In the genomic region with DNA sequence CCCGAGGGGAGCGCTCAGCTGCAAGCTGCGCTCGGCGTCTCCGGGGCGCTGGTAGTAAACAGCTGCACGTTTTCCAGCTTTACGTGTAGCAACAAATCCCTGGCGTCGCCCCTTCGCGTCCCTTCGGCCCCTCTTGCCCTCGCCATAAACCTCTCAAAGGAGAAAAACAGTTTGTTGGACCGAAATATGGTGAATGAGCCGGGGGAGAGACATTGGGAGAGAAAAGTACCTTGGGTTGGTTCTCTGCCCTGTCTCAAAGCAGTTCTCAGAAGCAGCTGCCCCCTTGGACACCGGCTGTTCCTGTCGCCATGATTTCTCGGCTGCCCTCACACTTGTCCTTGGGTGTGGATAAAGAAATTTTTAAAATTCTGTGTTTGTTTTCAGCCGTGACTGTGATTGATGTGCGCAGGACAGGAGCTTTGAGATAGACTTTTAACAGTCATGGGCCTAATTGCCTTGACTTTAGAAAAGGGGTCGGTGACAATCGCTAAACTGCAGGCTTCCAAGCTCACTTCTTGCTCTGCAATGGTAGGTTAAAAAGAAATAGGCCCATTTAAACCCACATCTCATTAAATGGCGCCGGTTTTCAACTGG, we compare ENCODE assay signal across 9 cellular contexts. TPM values are rescaled to one million over a fixed set of nuclear protein-coding genes. Genes with fewer than 3 reads are reported as not detected.
A peak's percentile ranks its signal among the peaks of the same experiment; 100 is the strongest.
DNase-seq lines count a peak whose midpoint lies in the region; ATAC-seq, FAIRE-seq and TF ChIP-seq lines count a peak whose summit lies in the region.
"Had no signal": no experiment of that assay in that cellular context is flagged by ENCODE, and none has a peak within 500 bp of the region (broad histone marks: within the 10 kb centered on the region; RNA-seq: fewer than 3 reads in every experiment).

No MANE protein-coding gene starts in this region.

- TF ChIP-seq EP300 in stomach (IDR thresholded peaks at IDR 0.05): no peak

- H3K4me1 Mint-ChIP-seq in activated T-helper 2 cell treated with anti-CD3 and anti-CD28 coated beads, Interferon-gamma antibody, Interleukin-2, Interleukin-4, amounts not matched to agents 10 μg/mL and 5 μg/mL and 100 μg/mL, durations not matched to agents 14 hours and 24 hours and 36 hours (ENCODE audit: low read depth): peaks cover 44% of the 10 kb centered on the region

- H3K4me2 ChIP-seq in keratinocyte (ENCODE audit: control insufficient read depth, extremely low read depth, insufficient read depth, low read depth, low read length): peak overlapping the region; percentile 88

- H3K27ac Mint-ChIP-seq in activated T-helper 2 cell treated with anti-CD3 and anti-CD28 coated beads, Interferon-gamma antibody, Interleukin-2, Interleukin-4, amounts not matched to agents 10 μg/mL and 5 μg/mL and 100 μg/mL, durations not matched to agents 14 hours and 24 hours and 36 hours: peak overlapping the region; percentile 15

- H3K9me1 ChIP-seq in keratinocyte (ENCODE audit: control insufficient read depth, extremely low read depth, insufficient read depth, low read length): peaks cover 2% of the 10 kb centered on the region

- ATAC-seq in heart right ventricle (no peak), Right ventricle myocardium superior (ENCODE audit: poor library complexity) (no peak), GM18909 (IDR thresholded peaks at IDR 0.05; ENCODE audit: poor library complexity, unreplicated experiment) (no peak), HG03432 (IDR thresholded peaks at IDR 0.05; ENCODE audit: unreplicated experiment) (no peak)

- H3K9ac ChIP-seq in keratinocyte (ENCODE audit: control insufficient read depth, extremely low read depth, insufficient read depth, low read length): peak overlapping the region; percentile 88

- intact Hi-C loops in heart right ventricle (cut with DNase I): loop anchor here in 7 of 10 donors (1.0 to 10.0 kb wide), 5 partner anchors 20 to 191 kb away; a partner anchor contains a TSS
- intact Hi-C loops in Right ventricle myocardium superior (cut with DNase I): loop anchor here (10.0 kb wide), 1 partner anchor 191 kb away; a partner anchor contains a TSS
- intact Hi-C loops in activated T-helper 2 cell treated with anti-CD3 and anti-CD28 coated beads, Interferon-gamma antibody, Interleukin-2, Interleukin-4, amounts not matched to agents 10 μg/mL and 5 μg/mL and 100 μg/mL, durations not matched to agents 14 hours and 24 hours and 36 hours (cut with micrococcal nuclease): loop anchor here (2.0 kb wide), 2 partner anchors 115 to 835 kb away; a partner anchor contains a TSS
- intact Hi-C loops in stomach (cut with DNase I; ENCODE audit: low total_unique reads): loop anchor here (10.0 kb wide), 1 partner anchor 191 kb away; a partner anchor contains a TSS

- peak overlapping the region; percentile 69 to 97 (median 82) for H3K4me3 ChIP-seq in heart right ventricle
- H3K4me3 ChIP-seq in keratinocyte (ENCODE audit: control insufficient read depth in 2 of 3, extremely low read depth in 1 of 3, insufficient read depth in 2 of 3, low read depth in 1 of 3, low read length in 3 of 3): peak overlapping the region; percentile 77 to 93 (median 85)
- peak overlapping the region; percentile 73 to 96 (median 84) for H3K4me3 ChIP-seq in stomach

- H3K27me3 ChIP-seq in heart right ventricle: no peaks in the 10 kb centered on the region
- no peaks in the 10 kb centered on the region for H3K27me3 ChIP-seq in keratinocyte (ENCODE audit: control insufficient read depth, extremely low read depth, insufficient read depth, low read length)
- H3K27me3 ChIP-seq in stomach: no peaks in the 10 kb centered on the region

- dilution Hi-C loops in keratinocyte (cut with MboI; ENCODE audit: extremely low pct_ligation_motif_present, low sequenced_read_pairs): no loop called here

- no peak for TF ChIP-seq POLR2A in stomach (IDR thresholded peaks at IDR 0.05)

- no peaks in the 10 kb centered on the region for H3K36me3 ChIP-seq in heart right ventricle
- no peaks in the 10 kb centered on the region for H3K36me3 ChIP-seq in keratinocyte (ENCODE audit: control insufficient read depth in 2 of 2, extremely low read depth in 1 of 2, insufficient read depth in 2 of 2, low read length in 2 of 2)
- no peaks in the 10 kb centered on the region for H3K36me3 ChIP-seq in stomach

- no peak for TF ChIP-seq CTCF in heart right ventricle (IDR thresholded peaks at IDR 0.05)
- TF ChIP-seq CTCF in keratinocyte (optimal IDR thresholded peaks at IDR 0.05 in 1 of 3, IDR thresholded peaks at IDR 0.05 in 1 of 3, conservative IDR thresholded peaks at IDR 0.05 in 1 of 3; ENCODE audit: extremely low read depth in 1 of 3, insufficient read depth in 2 of 3, low read length in 3 of 3): no peak
- TF ChIP-seq CTCF in stomach (IDR thresholded peaks at IDR 0.05): no peak

- no peaks in the 10 kb centered on the region for H3K9me3 ChIP-seq in heart right ventricle
- H3K9me3 ChIP-seq in keratinocyte (ENCODE audit: control insufficient read depth, low read depth, low read length): no peaks in the 10 kb centered on the region
- H3K9me3 ChIP-seq in stomach: no peaks in the 10 kb centered on the region

- peaks cover 2% of the 10 kb centered on the region for H3K27me3 Mint-ChIP-seq in activated T-helper 2 cell treated with anti-CD3 and anti-CD28 coated beads, Interferon-gamma antibody, Interleukin-2, Interleukin-4, amounts not matched to agents 10 μg/mL and 5 μg/mL and 100 μg/mL, durations not matched to agents 14 hours and 24 hours and 36 hours (ENCODE audit: low read depth)

- peak overlapping the region; percentile 93 for H3K4me3 Mint-ChIP-seq in activated T-helper 2 cell treated with anti-CD3 and anti-CD28 coated beads, Interferon-gamma antibody, Interleukin-2, Interleukin-4, amounts not matched to agents 10 μg/mL and 5 μg/mL and 100 μg/mL, durations not matched to agents 14 hours and 24 hours and 36 hours (ENCODE audit: low read depth)

- DNase-seq in heart right ventricle (no peak), Right ventricle myocardium superior (no peak), keratinocyte (ENCODE audit: low read depth, low spot score) (no peak), stomach (no peak), NCI-H187 treated with DMSO at 0.1 percent for 48 hours (lab: John Stamatoyannopoulos, UW) (no peak)
- DNase-seq in activated T-helper 2 cell treated with anti-CD3 and anti-CD28 coated beads, Interferon-gamma antibody, Interleukin-2, Interleukin-4, amounts not matched to agents 10 μg/mL and 5 μg/mL and 100 μg/mL, durations not matched to agents 14 hours and 24 hours and 36 hours (ENCODE audit: low spot score): no peak

- peaks cover 56% of the 10 kb centered on the region for H3K79me2 ChIP-seq in keratinocyte (ENCODE audit: control insufficient read depth, insufficient read depth, low read length)

- H3K27ac ChIP-seq in heart right ventricle (peak overlapping the region; percentile 42 to 87 (median 84)), keratinocyte (ENCODE audit: control insufficient read depth, insufficient read depth, low read length) (peak overlapping the region; percentile 70), stomach (peak overlapping the region; percentile 82 to 88 (median 86))

- H3K4me1 ChIP-seq in heart right ventricle (peaks cover 0 to 39% (median 26%) of the 10 kb centered on the region in 9 donors), keratinocyte (ENCODE audit: control insufficient read depth, extremely low read depth, insufficient read depth, low read length) (peaks cover 17% of the 10 kb centered on the region), stomach (peaks cover 25 to 49% (median 44%) of the 10 kb centered on the region in 4 donors)

- no peak for FAIRE-seq in keratinocyte (lab: Jason Lieb, UNC)
- FAIRE-seq: islet of Langerhans had no signal

- no peak overlapping the region for H2AFZ ChIP-seq in keratinocyte (ENCODE audit: control insufficient read depth, low read length)

- no peaks in the 10 kb centered on the region for H3K9me3 Mint-ChIP-seq in activated T-helper 2 cell treated with anti-CD3 and anti-CD28 coated beads, Interferon-gamma antibody, Interleukin-2, Interleukin-4, amounts not matched to agents 10 μg/mL and 5 μg/mL and 100 μg/mL, durations not matched to agents 14 hours and 24 hours and 36 hours

- 6 to 7% methylated on average over 26 of the region's 26 CpGs for WGBS in heart right ventricle, 2 donors
- 3 to 8% (median 4%) methylated on average over 19 to 26 of the region's 26 CpGs for WGBS in stomach, 5 donors

- no peaks in the 10 kb centered on the region for H4K20me1 ChIP-seq in keratinocyte (ENCODE audit: control insufficient read depth, extremely low read depth, insufficient read depth, low read length)

- H3K36me3 Mint-ChIP-seq in activated T-helper 2 cell treated with anti-CD3 and anti-CD28 coated beads, Interferon-gamma antibody, Interleukin-2, Interleukin-4, amounts not matched to agents 10 μg/mL and 5 μg/mL and 100 μg/mL, durations not matched to agents 14 hours and 24 hours and 36 hours (ENCODE audit: low read depth): peaks cover 22% of the 10 kb centered on the region

RNA-seq across cellular contexts. Expression of a gene that starts 0.8 kb away (rescaled TPM):
- total RNA-seq in heart right ventricle: 1 to 10 TPM; 4.8 to 9.9 (median 6.8) TPM
- 1 to 10 TPM; 5.3 to 7.2 TPM for polyA plus RNA-seq in heart right ventricle
- total RNA-seq in Right ventricle myocardium superior: 4.5 TPM
- total RNA-seq in activated T-helper 2 cell treated with anti-CD3 and anti-CD28 coated beads, Interferon-gamma antibody, Interleukin-2, Interleukin-4, amounts not matched to agents 10 μg/mL and 5 μg/mL and 100 μg/mL, durations not matched to agents 14 hours and 24 hours and 36 hours: 34.5 and 36.3 TPM in 2 replicates
- polyA plus RNA-seq in keratinocyte: 13.7 to 21.0 TPM (median 16.6 TPM) in 3 replicates
- polyA plus RNA-seq in keratinocyte (2011; ENCODE audit: low read depth): 21.1 TPM
- 18.2 and 21.6 TPM in 2 replicates for polyA plus RNA-seq in keratinocyte (2011; cell fraction: cytosol; rRNA removed)
- polyA plus RNA-seq in keratinocyte (2011; cell fraction: nucleus; rRNA removed): 29.8 and 32.5 TPM in 2 replicates
- 15.4 and 23.0 TPM in 2 replicates for polyA plus RNA-seq in keratinocyte (2012; ENCODE audit: low replicate concordance)
- polyA minus RNA-seq in keratinocyte: 20.6 to 25.4 TPM (median 22.2 TPM) in 3 replicates
- 9.0 TPM for polyA minus RNA-seq in keratinocyte (2011; cell fraction: cytosol; rRNA and poly(A)+ RNA removed)
- polyA minus RNA-seq in keratinocyte (2011; cell fraction: nucleus; rRNA and poly(A)+ RNA removed): 15.4 and 18.4 TPM in 2 replicates
- total RNA-seq in stomach: 10 to 100 TPM; 11.7 to 38.7 (median 14.7) TPM
- 10 to 100 TPM; 12.2 to 22.6 (median 13.1) TPM for polyA plus RNA-seq in stomach

RNA-seq across cellular contexts. Expression of a gene that starts 52.5 kb away (rescaled TPM):
- total RNA-seq in heart right ventricle (100 to 1,000 TPM; 125 to 217 (median 146) TPM), Right ventricle myocardium superior (203 TPM), stomach (100 to 1,000 TPM in 1 of 5 donors, 10 to 100 TPM in 4; 26.1 to 108 (median 73.5) TPM)
- polyA plus RNA-seq in heart right ventricle (10 to 100 TPM; 32.9 to 35.8 TPM), keratinocyte (28.5 to 45.8 TPM (median 37.6 TPM) in 3 replicates), stomach (10 to 100 TPM; 33.9 to 64.0 (median 49.9) TPM)
- total RNA-seq in activated T-helper 2 cell treated with anti-CD3 and anti-CD28 coated beads, Interferon-gamma antibody, Interleukin-2, Interleukin-4, amounts not matched to agents 10 μg/mL and 5 μg/mL and 100 μg/mL, durations not matched to agents 14 hours and 24 hours and 36 hours: 33.9 and 34.5 TPM in 2 replicates
- 21.6 TPM for polyA plus RNA-seq in keratinocyte (2011; ENCODE audit: low read depth)
- 37.0 and 60.6 TPM in 2 replicates for polyA plus RNA-seq in keratinocyte (2011; cell fraction: cytosol; rRNA removed)
- polyA plus RNA-seq in keratinocyte (2011; cell fraction: nucleus; rRNA removed): 21.2 and 22.8 TPM in 2 replicates
- polyA plus RNA-seq in keratinocyte (2012; ENCODE audit: low replicate concordance): 32.1 and 40.5 TPM in 2 replicates
- 11.9 to 20.8 TPM (median 18.3 TPM) in 3 replicates for polyA minus RNA-seq in keratinocyte
- polyA minus RNA-seq in keratinocyte (2011; cell fraction: cytosol; rRNA and poly(A)+ RNA removed): 66.0 TPM
- polyA minus RNA-seq in keratinocyte (2011; cell fraction: nucleus; rRNA and poly(A)+ RNA removed): 12.0 and 17.7 TPM in 2 replicates
